ENCODE assay signal across 18 cellular contexts in the genomic region with DNA sequence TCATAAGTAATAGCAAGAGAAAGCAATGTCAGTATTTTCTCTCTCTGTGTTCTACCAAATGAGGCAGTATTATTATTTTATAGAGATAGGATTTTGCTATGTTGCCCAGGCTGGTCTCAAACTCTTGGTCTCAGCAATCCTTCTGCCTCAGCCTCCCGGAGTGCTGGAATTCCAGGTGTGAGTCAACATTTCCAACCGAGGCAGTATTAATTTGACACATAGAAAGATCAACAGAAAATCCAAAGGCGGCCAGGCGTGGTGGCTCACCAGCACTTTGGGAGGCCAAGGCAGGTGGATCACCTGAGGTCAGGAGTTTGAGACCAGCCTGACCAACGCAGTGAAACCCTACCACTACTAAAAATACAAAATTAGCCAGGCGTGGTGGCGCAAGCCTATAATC.
"Had no signal": no experiment of that assay in that cellular context is flagged by ENCODE, and none has a peak within 500 bp of the region (broad histone marks: within the 10 kb centered on the region; RNA-seq: fewer than 3 reads in every experiment).

No MANE protein-coding gene starts in this region.

- H3K4me3 ChIP-seq: pancreas had no signal

- ATAC-seq: left cardiac atrium; right cardiac atrium; stimulated activated naive CD8-positive, alpha-beta T cell treated with anti-CD3 and anti-CD28 coated beads, Interleukin-15, Interleukin-2, amounts not matched to agents 100 U/mL and 50 U/mL, for 24 hours had no signal

- H3K27me3 ChIP-seq: neutrophil, pancreas had no signal

- H3K36me3 ChIP-seq: neutrophil, pancreas had no signal

- DNase-seq: activated CD4-positive, alpha-beta memory T cell treated with anti-CD3 and anti-CD28 coated beads for 36 hours; activated CD4-positive, alpha-beta T cell treated with anti-CD3 and anti-CD28 coated beads for 4 hours; activated CD4-positive, CD25-positive, alpha-beta regulatory T cell; activated effector memory CD4-positive, alpha-beta T cell treated with anti-CD3 and anti-CD28 coated beads, Interleukin-2, amount 50 U/mL, for 16 hours; activated naive CD4-positive, alpha-beta T cell treated with anti-CD3 and anti-CD28 coated beads, Interleukin-2, amount 10 ng/mL, durations not matched to agents 7 days and 5 days; anterior cingulate cortex; caudate nucleus; dermis blood vessel endothelial cell; effector CD8-positive, alpha-beta T cell; foreskin melanocyte; hypothalamus; left cardiac atrium; pancreas; right cardiac atrium; stimulated activated CD4-positive, alpha-beta T cell treated with anti-CD3 and anti-CD28 coated beads, Interleukin-12 subunit alpha, Interleukin-12 subunit beta, amount 100 ng/mL, for 4 hours; stimulated activated CD4-positive, alpha-beta T cell treated with anti-CD3 and anti-CD28 coated beads, Interleukin-4, amount 100 ng/mL, for 4 hours; stimulated activated naive CD8-positive, alpha-beta T cell treated with anti-CD3 and anti-CD28 coated beads, Interleukin-15, Interleukin-2, amounts not matched to agents 100 U/mL and 50 U/mL, for 24 hours had no signal

- H3K9me3 ChIP-seq: neutrophil, pancreas had no signal

- H3K27ac ChIP-seq: neutrophil, pancreas had no signal
